8 cellular contexts compared by ENCODE assay signal in genomic region chr17:20381358-20382298, GRCh38.
DNase-seq lines count a peak whose midpoint lies in the region; ATAC-seq and TF ChIP-seq lines count a peak whose summit lies in the region.
"Not testable (repeated sequence)": the region's sequence is repeated elsewhere in the genome, so short reads cannot be mapped to it uniquely, and the experiment has no call there.

No MANE protein-coding gene starts in this region.

- ATAC-seq in DND-41 (ENCODE audit: insufficient read depth, low read depth) (peak; percentile 91), left ventricle myocardium superior (peak; percentile 12)
- ATAC-seq in body of pancreas, result not testable (repeated sequence)

- TF ChIP-seq CTCF in DND-41 (IDR thresholded peaks at IDR 0.05; ENCODE audit: borderline replicate concordance, extremely low read depth, low read length, poor library complexity, severe bottlenecking), result peak; percentile 63
- peak in 6 of 7 experiments; percentile 26 to 48 (median 38) for TF ChIP-seq CTCF in body of pancreas (IDR thresholded peaks at IDR 0.05)
- TF ChIP-seq CTCF in osteocyte (IDR thresholded peaks at IDR 0.05), result peak; percentile 54

- not testable (repeated sequence) for H3K27ac Mint-ChIP-seq in osteocyte (ENCODE audit: unreplicated experiment)

- intact Hi-C loops in body of pancreas (cut with DNase I); left ventricle myocardium superior (cut with micrococcal nuclease): not testable (repeated sequence)

- H3K4me1 ChIP-seq in DND-41 (ENCODE audit: insufficient read depth, low read length); body of pancreas: not testable (repeated sequence)

- not testable (repeated sequence) for H3K36me3 Mint-ChIP-seq in osteocyte (ENCODE audit: unreplicated experiment)

- not testable (repeated sequence) for H3K27ac ChIP-seq in DND-41 (ENCODE audit: low read length); body of pancreas

- not testable (repeated sequence) for H4K20me1 ChIP-seq in DND-41 (ENCODE audit: insufficient read depth, low read length)

- H3K4me3 ChIP-seq in DND-41 (ENCODE audit: low read depth in 1 of 2, low read length in 2 of 2); body of pancreas: not testable (repeated sequence)

- H3K36me3 ChIP-seq in DND-41 (ENCODE audit: insufficient read depth, low read length); body of pancreas (replicated peaks in 1 of 2; ENCODE audit: insufficient read depth in 1 of 2, low read depth in 2 of 2): not testable (repeated sequence)

- not testable (repeated sequence) for H3K79me2 ChIP-seq in DND-41 (ENCODE audit: insufficient read depth, low read length)

- not testable (repeated sequence) for H3K9me3 ChIP-seq in DND-41 (ENCODE audit: insufficient read depth, low read length, severe bottlenecking); body of pancreas

- H3K27me3 ChIP-seq in DND-41 (ENCODE audit: insufficient read depth, low read length, poor library complexity); body of pancreas: not testable (repeated sequence)

- not testable (repeated sequence) for TF ChIP-seq POLR2A in body of pancreas (IDR thresholded peaks at IDR 0.05)

- peaks cover 11% of the 10 kb centered on the region for H3K4me1 Mint-ChIP-seq in osteocyte (ENCODE audit: unreplicated experiment)

- not testable (repeated sequence) for H3K4me3 Mint-ChIP-seq in osteocyte (ENCODE audit: unreplicated experiment)

- not testable (repeated sequence) for H3K27me3 Mint-ChIP-seq in osteocyte (ENCODE audit: unreplicated experiment)

- not testable (repeated sequence) for H3K4me2 ChIP-seq in DND-41 (ENCODE audit: insufficient read depth, low read length)

- not testable (repeated sequence) for H3K9ac ChIP-seq in DND-41 (ENCODE audit: low read depth, low read length)

- DNase-seq in DND-41 (peak; percentile 32), HT-29 (ENCODE audit: low spot score) (peak; percentile 1), NCI-H446 (lab: John Stamatoyannopoulos, UW) (peak; percentile 38 to 49), UCSD-AML1 (lab: John Stamatoyannopoulos, UW; ENCODE audit: unreplicated experiment) (peak; percentile 17), body of pancreas (peak in 1 of 4 donors; percentile 4), ureter (ENCODE audit: low spot score) (peak; percentile 42)
- not testable (repeated sequence) for DNase-seq in left ventricle myocardium superior; osteocyte (ENCODE audit: extremely low spot score, unreplicated experiment)

- H3K9me3 Mint-ChIP-seq in osteocyte (ENCODE audit: unreplicated experiment), result not testable (repeated sequence)

- not testable (repeated sequence) for H2AFZ ChIP-seq in DND-41 (ENCODE audit: low read depth, low read length)

- 22 to 35% methylated on average over 4 to 13 of the region's 20 CpGs for WGBS in body of pancreas, 2 donors
